ENCODE assay signal across 1 cellular context in genomic region chr9:136840877-136841645, GRCh38.
TF ChIP-seq lines count a peak whose summit lies in the region.

No MANE protein-coding gene starts in this region.

TF ChIP-seq in HepG2, 621 proteins besides CTCF, POLR2A, EP300 and RAD21 (continued from another document and continues in another):
- TF ChIP-seq ZNF777 (CRISPR knock-in tag; IDR thresholded peaks at IDR 0.05) (no peak), MTA3 (CRISPR knock-in tag; IDR thresholded peaks at IDR 0.05) (no peak), TAF15 (IDR thresholded peaks at IDR 0.05; ENCODE audit: low read depth, low read length, poor library complexity, severe bottlenecking) (no peak), MAZ (IDR thresholded peaks at IDR 0.05; ENCODE audit: borderline replicate concordance, low read depth, low read length) (0 out of 2 replicates have a peak, but pooled peaks have one; percentile 38), MAZ (CRISPR knock-in tag; IDR thresholded peaks at IDR 0.05; ENCODE audit: low read depth) (peak; percentile 54), ZNF446 (CRISPR knock-in tag; IDR thresholded peaks at IDR 0.05) (no peak), ZNF550 (CRISPR knock-in tag; IDR thresholded peaks at IDR 0.05; ENCODE audit: borderline replicate concordance) (no peak), RBM22 (optimal IDR thresholded peaks at IDR 0.05; ENCODE audit: low read length) (peak; percentile 70), ZNF225 (CRISPR knock-in tag; IDR thresholded peaks at IDR 0.05) (no peak), ZC3H13 (CRISPR knock-in tag; IDR thresholded peaks at IDR 0.05) (peak; percentile 98), TGIF2 (CRISPR knock-in tag; IDR thresholded peaks at IDR 0.05) (peak; percentile 51; the same call in 1 of the 2 replicates), NR0B2 (CRISPR knock-in tag; IDR thresholded peaks at IDR 0.05) (no peak), ZNF276 (CRISPR knock-in tag; IDR thresholded peaks at IDR 0.05; ENCODE audit: low read depth) (no peak), NR2C2 (CRISPR knock-in tag; IDR thresholded peaks at IDR 0.05; ENCODE audit: borderline replicate concordance) (peak; percentile 43; the same call in 1 of the 2 replicates), ZBTB38 (CRISPR knock-in tag; IDR thresholded peaks at IDR 0.05) (peak; percentile 80), MIER2 (CRISPR knock-in tag; IDR thresholded peaks at IDR 0.05) (no peak), SAP130 (CRISPR knock-in tag; IDR thresholded peaks at IDR 0.05; ENCODE audit: low read depth) (peak; percentile 84), ZNF878 (CRISPR knock-in tag; IDR thresholded peaks at IDR 0.05) (no peak), SP140L (CRISPR knock-in tag; IDR thresholded peaks at IDR 0.05; ENCODE audit: borderline replicate concordance) (no peak), KLF16 (CRISPR knock-in tag; IDR thresholded peaks at IDR 0.05) (0 out of 4 replicates have a peak, but pooled peaks of 1 of the 2 experiments have one; percentile 25), MLX (CRISPR knock-in tag; IDR thresholded peaks at IDR 0.05) (no peak), ZNF275 (CRISPR knock-in tag; IDR thresholded peaks at IDR 0.05; ENCODE audit: borderline replicate concordance) (no peak), AKAP8 (CRISPR knock-in tag; IDR thresholded peaks at IDR 0.05) (peak; percentile 100), SIN3A (IDR thresholded peaks at IDR 0.05; ENCODE audit: borderline replicate concordance, low read depth, low read length) (peak; percentile 50; the same call in 1 of the 2 replicates), ZNF572 (CRISPR knock-in tag; IDR thresholded peaks at IDR 0.05) (no peak), SCMH1 (CRISPR knock-in tag; IDR thresholded peaks at IDR 0.05; ENCODE audit: borderline replicate concordance) (no peak), ZNF879 (CRISPR knock-in tag; IDR thresholded peaks at IDR 0.05) (0 out of 2 replicates have a peak, but pooled peaks have one; percentile 30), ZNF629 (CRISPR knock-in tag; conservative IDR thresholded peaks at IDR 0.05) (no peak), MNT (IDR thresholded peaks at IDR 0.05) (0 out of 2 replicates have a peak, but pooled peaks have one; percentile 11), ZKSCAN5 (CRISPR knock-in tag; IDR thresholded peaks at IDR 0.05) (no peak), ZBTB21 (CRISPR knock-in tag; IDR thresholded peaks at IDR 0.05) (no peak), ZNF362 (CRISPR knock-in tag; IDR thresholded peaks at IDR 0.05; ENCODE audit: borderline replicate concordance) (no peak), GMEB2 (CRISPR knock-in tag; IDR thresholded peaks at IDR 0.05; ENCODE audit: low read depth) (no peak), ZBTB37 (CRISPR knock-in tag; IDR thresholded peaks at IDR 0.05) (no peak), ZNF235 (CRISPR knock-in tag; IDR thresholded peaks at IDR 0.05; ENCODE audit: borderline replicate concordance) (peak; percentile 6; the same call in 1 of the 2 replicates), ARNT (IDR thresholded peaks at IDR 0.05) (no peak), ZFP41 (CRISPR knock-in tag; IDR thresholded peaks at IDR 0.05; ENCODE audit: borderline replicate concordance) (no peak), PBX2 (CRISPR knock-in tag; IDR thresholded peaks at IDR 0.05) (no peak), CREB3 (CRISPR knock-in tag; IDR thresholded peaks at IDR 0.05) (no peak), SATB2 (CRISPR knock-in tag; IDR thresholded peaks at IDR 0.05) (no peak), HNF4G (IDR thresholded peaks at IDR 0.05; ENCODE audit: borderline replicate concordance, low read depth, low read length) (peak; percentile 58; the same call in 1 of the 2 replicates), HNF4G (CRISPR knock-in tag; IDR thresholded peaks at IDR 0.05; ENCODE audit: borderline replicate concordance, low read depth) (no peak), ZBTB7A (CRISPR knock-in tag; IDR thresholded peaks at IDR 0.05) (peak; percentile 22; the same call in 1 of the 2 replicates), MED1 (CRISPR knock-in tag; IDR thresholded peaks at IDR 0.05) (peak; percentile 37; the same call in 1 of the 2 replicates), AHR (CRISPR knock-in tag; IDR thresholded peaks at IDR 0.05) (no peak), REST (IDR thresholded peaks at IDR 0.05; ENCODE audit: borderline replicate concordance in 1 of 2, low read depth in 1 of 2, low read length in 2 of 2) (no peak), FOXA1 (IDR thresholded peaks at IDR 0.05) (no peak), FOXA1 (CRISPR knock-in tag; IDR thresholded peaks at IDR 0.05) (no peak), POGK (CRISPR knock-in tag; conservative IDR thresholded peaks at IDR 0.05) (no peak), KLF6 (CRISPR knock-in tag; IDR thresholded peaks at IDR 0.05) (no peak)
